Comparison of ENCODE assay signal across 1 cellular context in the genomic region with DNA sequence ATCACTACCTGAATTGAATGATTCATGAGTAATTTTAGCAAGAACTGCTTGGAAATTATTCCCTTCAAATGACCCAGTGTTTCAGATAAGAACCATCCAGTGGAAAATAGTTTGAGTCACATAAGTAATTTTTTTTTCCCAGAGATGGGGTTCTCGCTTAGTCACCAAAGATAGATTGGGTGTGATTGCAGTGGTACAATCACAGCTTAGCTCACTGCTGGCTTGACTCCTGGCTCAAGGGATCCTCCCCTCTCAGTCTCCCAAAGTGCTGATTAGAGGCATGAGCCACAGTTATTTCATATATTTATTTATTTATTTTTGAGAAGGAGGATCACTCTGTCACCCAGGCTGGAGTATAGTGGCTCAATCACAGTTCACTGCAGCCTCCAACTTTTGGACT.
TF ChIP-seq lines count a peak whose summit lies in the region.

No MANE protein-coding gene starts in this region.

TF ChIP-seq in IMR-90, 13 proteins besides CTCF, POLR2A, EP300 and RAD21 (continued from another document):
- TF ChIP-seq, protein P1, sequence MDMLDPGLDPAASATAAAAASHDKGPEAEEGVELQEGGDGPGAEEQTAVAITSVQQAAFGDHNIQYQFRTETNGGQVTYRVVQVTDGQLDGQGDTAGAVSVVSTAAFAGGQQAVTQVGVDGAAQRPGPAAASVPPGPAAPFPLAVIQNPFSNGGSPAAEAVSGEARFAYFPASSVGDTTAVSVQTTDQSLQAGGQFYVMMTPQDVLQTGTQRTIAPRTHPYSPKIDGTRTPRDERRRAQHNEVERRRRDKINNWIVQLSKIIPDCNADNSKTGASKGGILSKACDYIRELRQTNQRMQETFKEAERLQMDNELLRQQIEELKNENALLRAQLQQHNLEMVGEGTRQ (IDR thresholded peaks at IDR 0.05; ENCODE audit: low read depth, low read length) = no peak
- TF ChIP-seq MAZ (IDR thresholded peaks at IDR 0.05; ENCODE audit: borderline replicate concordance, low read depth, low read length) (no peak), RCOR1 (IDR thresholded peaks at IDR 0.05; ENCODE audit: insufficient replicate concordance, low read length) (no peak), SMC3 (IDR thresholded peaks at IDR 0.05; ENCODE audit: low read depth, low read length) (no peak)
